ENCODE assay signal across 1 cellular context in the genomic region with DNA sequence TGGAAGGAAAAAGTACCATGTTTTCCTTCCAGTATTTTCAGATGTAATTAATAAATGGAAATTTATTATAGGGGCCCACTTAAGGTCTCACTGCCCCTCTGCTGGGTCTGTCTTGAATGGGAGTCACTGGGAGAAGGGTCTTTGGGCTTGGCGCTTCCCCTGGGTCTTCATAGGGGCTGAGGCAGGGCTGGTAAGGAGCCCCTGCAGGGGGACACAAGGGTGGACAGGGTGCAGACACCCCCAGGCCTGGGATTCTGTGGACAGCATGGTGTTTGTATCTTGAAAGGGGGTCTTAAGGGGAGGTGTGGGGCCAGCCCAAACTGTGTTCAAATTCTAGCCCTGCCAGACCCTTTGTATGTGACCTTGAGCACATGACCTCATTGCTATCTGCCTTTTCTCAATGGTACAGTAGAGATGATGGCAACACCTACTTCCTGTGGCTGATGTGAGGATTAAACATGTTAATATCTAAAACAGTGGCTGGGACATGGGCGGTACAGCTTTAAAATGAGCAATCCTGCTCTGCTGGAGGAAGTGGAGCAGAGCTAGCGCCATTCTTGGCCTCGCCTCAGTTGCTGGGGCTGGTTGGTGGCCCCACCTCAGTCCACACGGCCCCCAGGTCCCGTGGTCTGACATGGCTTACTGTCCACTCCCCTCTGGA.
TF ChIP-seq lines count a peak whose summit lies in the region.

No MANE protein-coding gene starts in this region.

TF ChIP-seq in H1, 55 proteins besides CTCF, POLR2A, EP300 and RAD21:
- TF ChIP-seq KDM4A (IDR thresholded peaks at IDR 0.05; ENCODE audit: low read depth, low read length, severe bottlenecking) (no peak), NRF1 (IDR thresholded peaks at IDR 0.05; ENCODE audit: low read depth, low read length) (no peak), SP1 (IDR thresholded peaks at IDR 0.05; ENCODE audit: low read depth, low read length) (no peak), GABPA (IDR thresholded peaks at IDR 0.05; ENCODE audit: borderline replicate concordance, insufficient read depth, low read length) (no peak), BACH1 (IDR thresholded peaks at IDR 0.05; ENCODE audit: low read length) (no peak), RFX5 (IDR thresholded peaks at IDR 0.05; ENCODE audit: borderline replicate concordance, low read depth, low read length) (no peak), FOSL1 (IDR thresholded peaks at IDR 0.05; ENCODE audit: insufficient read depth, low read depth, low read length) (no peak), CBX8 (IDR thresholded peaks at IDR 0.05; ENCODE audit: borderline replicate concordance, low read depth, low read length) (no peak)
- TF ChIP-seq, protein P1, sequence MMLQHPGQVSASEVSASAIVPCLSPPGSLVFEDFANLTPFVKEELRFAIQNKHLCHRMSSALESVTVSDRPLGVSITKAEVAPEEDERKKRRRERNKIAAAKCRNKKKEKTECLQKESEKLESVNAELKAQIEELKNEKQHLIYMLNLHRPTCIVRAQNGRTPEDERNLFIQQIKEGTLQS (IDR thresholded peaks at IDR 0.05; ENCODE audit: insufficient read depth, low read depth, low read length) = no peak
- TF ChIP-seq, protein P2, sequence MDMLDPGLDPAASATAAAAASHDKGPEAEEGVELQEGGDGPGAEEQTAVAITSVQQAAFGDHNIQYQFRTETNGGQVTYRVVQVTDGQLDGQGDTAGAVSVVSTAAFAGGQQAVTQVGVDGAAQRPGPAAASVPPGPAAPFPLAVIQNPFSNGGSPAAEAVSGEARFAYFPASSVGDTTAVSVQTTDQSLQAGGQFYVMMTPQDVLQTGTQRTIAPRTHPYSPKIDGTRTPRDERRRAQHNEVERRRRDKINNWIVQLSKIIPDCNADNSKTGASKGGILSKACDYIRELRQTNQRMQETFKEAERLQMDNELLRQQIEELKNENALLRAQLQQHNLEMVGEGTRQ (IDR thresholded peaks at IDR 0.05; ENCODE audit: low read length) = no peak
